Comparison of ENCODE assay signal across 17 cellular contexts in genomic region chr10:133474027-133474426, GRCh38. TPM values are rescaled to one million over a fixed set of nuclear protein-coding genes. Genes with fewer than 3 reads are reported as not detected.
"Had no signal": no experiment of that assay in that cellular context is flagged by ENCODE, and none has a peak within 500 bp of the region (broad histone marks: within the 10 kb centered on the region; RNA-seq: fewer than 3 reads in every experiment).

No MANE protein-coding gene starts in this region.

- H3K27ac ChIP-seq: breast epithelium, foreskin keratinocyte, SK-N-MC, transverse colon had no signal

- H3K9me3 ChIP-seq: breast epithelium, transverse colon had no signal

- H3K4me3 ChIP-seq: breast epithelium, lung, SK-N-MC, transverse colon had no signal

- DNase-seq: activated CD4-positive, alpha-beta T cell treated with anti-CD3 and anti-CD28 coated beads, Interleukin-2, amount 50 U/mL, for 48 hours; activated CD4-positive, CD25-positive, alpha-beta regulatory T cell; activated gamma-delta T cell treated with Interleukin-2 at 50 U/mL for 16 hours; activated naive CD8-positive, alpha-beta T cell treated with anti-CD3 and anti-CD28 coated beads, Interleukin-2, amount 10 ng/mL, durations not matched to agents 7 days and 5 days; aorta; foreskin keratinocyte; left colon; midbrain; stimulated activated CD4-positive, alpha-beta T cell treated with anti-CD3 and anti-CD28 coated beads, Interleukin-15, amount 100 ng/mL, for 24 hours; stimulated activated CD4-positive, alpha-beta T cell treated with anti-CD3 and anti-CD28 coated beads, Interleukin-4, amount 100 ng/mL, for 4 hours; substantia nigra; T-helper 1 cell; transverse colon had no signal

- H3K27me3 ChIP-seq: breast epithelium, foreskin keratinocyte, transverse colon had no signal

- H3K4me1 ChIP-seq: breast epithelium, foreskin keratinocyte, transverse colon had no signal

- H3K36me3 ChIP-seq: breast epithelium, transverse colon had no signal

- ATAC-seq: foreskin keratinocyte, left colon had no signal

RNA-seq across cellular contexts. Expression of gene SPRN, which starts 49.6 kb away (rescaled TPM):
- total RNA-seq: activated naive CD8-positive, alpha-beta T cell treated with anti-CD3 and anti-CD28 coated beads, Interleukin-2, amount 10 ng/mL, durations not matched to agents 7 days and 5 days; aorta; dermis microvascular lymphatic vessel endothelial cell; foreskin keratinocyte; left colon; transverse colon had no signal

RNA-seq across cellular contexts. Expression of gene CYP2E1, which starts 53.1 kb away (rescaled TPM):
- total RNA-seq: dermis microvascular lymphatic vessel endothelial cell had no signal
